Comparison of ENCODE assay signal across 22 cellular contexts in genomic region chr15:88191806-88192165, GRCh38.
A peak's percentile ranks its signal among the peaks of the same experiment; 100 is the strongest.
DNase-seq lines count a peak whose midpoint lies in the region; ATAC-seq, FAIRE-seq and TF ChIP-seq lines count a peak whose summit lies in the region.
"Had no signal": no experiment of that assay in that cellular context is flagged by ENCODE, and none has a peak within 500 bp of the region (broad histone marks: within the 10 kb centered on the region; RNA-seq: fewer than 3 reads in every experiment).

No MANE protein-coding gene starts in this region.

- no peak for FAIRE-seq in H1 (lab: Jason Lieb, UNC)
- FAIRE-seq: A204.1, GM12891, GM18507 had no signal

- no peak for TF ChIP-seq RAD21 in H1 (IDR thresholded peaks at IDR 0.05 in 1 of 2, conservative IDR thresholded peaks at IDR 0.05 in 1 of 2; ENCODE audit: low read depth in 2 of 2, low read length in 2 of 2)

- TF ChIP-seq CTCF in H1 (IDR thresholded peaks at IDR 0.05; ENCODE audit: control extremely low read depth in 1 of 3, insufficient read depth in 1 of 3, low read depth in 1 of 3, low read length in 3 of 3) (no peak), neural crest cell (conservative IDR thresholded peaks at IDR 0.05) (no peak), breast epithelium (IDR thresholded peaks at IDR 0.05) (no peak)

- no peak overlapping the region for H3K4me2 ChIP-seq in H1 (ENCODE audit: insufficient read depth in 1 of 2, low read depth in 2 of 2, low read length in 2 of 2)

- no peaks in the 10 kb centered on the region for H3K23me2 ChIP-seq in H1 (ENCODE audit: low read depth, low read length)

- H3K27ac ChIP-seq in H1 (ENCODE audit: low read depth, low read length) (no peak overlapping the region), breast epithelium (no peak overlapping the region)
- H3K27ac ChIP-seq: 22Rv1 had no signal

- H2AFZ ChIP-seq in H1 (ENCODE audit: low read length), result no peak overlapping the region

- no peaks in the 10 kb centered on the region for H3K36me3 ChIP-seq in H1 (ENCODE audit: control insufficient read depth in 2 of 4, insufficient read depth in 4 of 4, low read length in 3 of 4)
- H3K36me3 ChIP-seq in breast epithelium, result no peaks in the 10 kb centered on the region

- H3K27me3 ChIP-seq in H1 (replicated peaks in 1 of 4; ENCODE audit: control insufficient read depth in 3 of 4, extremely low read depth in 1 of 4, insufficient read depth in 3 of 4, low read length in 3 of 4) (no peaks in the 10 kb centered on the region), breast epithelium (no peaks in the 10 kb centered on the region)

- H3K23ac ChIP-seq in H1 (ENCODE audit: insufficient read length), result no peak overlapping the region

- H3K4me3 ChIP-seq in H1 (ENCODE audit: extremely low read depth in 1 of 4, insufficient read depth in 2 of 4, low read depth in 3 of 4, low read length in 4 of 4) (no peak overlapping the region), breast epithelium (no peak overlapping the region)

- H3K9me3 ChIP-seq in H1 (ENCODE audit: insufficient read depth in 2 of 2, low read depth in 1 of 2, low read length in 1 of 2) (no peaks in the 10 kb centered on the region), breast epithelium (no peaks in the 10 kb centered on the region)

- no peak overlapping the region for H2BK120ac ChIP-seq in H1 (replicated peaks; ENCODE audit: low read depth, low read length)

- POLR2A ChIA-PET in H1 (lab: Charles Lee; ENCODE audit: partially characterized antibody), result no interaction called here
- POLR2A ChIA-PET in activated CD4-positive, alpha-beta T cell treated with anti-CD3 and anti-CD28 coated beads, Interleukin-2, amount 10 ng/mL, durations not matched to agents 7 days and 5 days (lab: Charles Lee), result no interaction called here

- 92% methylated on average over 8 of the region's 10 CpGs; no CpG with 5 or more reads in 1 of the 2 experiments for WGBS in H1 (ENCODE audit: extremely low coverage in 1 of 2, insufficient coverage in 1 of 2, insufficient read length in 1 of 2, insufficient replicate concordance in 2 of 2, low coverage in 1 of 2, low lambda C conversion rate in 2 of 2, missing lambda C conversion rate in 1 of 2), 2 experiments

- H3K27ac Mint-ChIP-seq in neural crest cell (ENCODE audit: unreplicated experiment), result peak overlapping the region; percentile 60
- H3K27ac Mint-ChIP-seq in activated CD4-positive, alpha-beta T cell treated with anti-CD3 and anti-CD28 coated beads, Interleukin-2, amount 10 ng/mL, durations not matched to agents 7 days and 5 days, result no peak overlapping the region
- H3K27ac Mint-ChIP-seq: B cell; CD4-positive, alpha-beta memory T cell had no signal

- no peak overlapping the region for H3K14ac ChIP-seq in H1 (ENCODE audit: insufficient read length)

- DNase-seq in cardiac septum (ENCODE audit: low spot score) (peak; percentile 72), Right ventricle myocardium inferior (ENCODE audit: missing footprints) (no peak), H1 (ENCODE audit: low read depth in 1 of 2, low spot score in 2 of 2) (no peak), neural crest cell (ENCODE audit: low read depth, low spot score) (no peak), sciatic nerve (ENCODE audit: low spot score) (no peak), breast epithelium (ENCODE audit: low spot score in 2 of 2) (no peak)
- no peak for DNase-seq in activated CD4-positive, alpha-beta T cell treated with anti-CD3 and anti-CD28 coated beads, Interleukin-2, amount 10 ng/mL, durations not matched to agents 7 days and 5 days
- DNase-seq: C1 segment of cervical spinal cord; Calu3; CD4-positive, alpha-beta memory T cell; COR-L47; DMS53; GF-D8; GOT3; H7; HCEC 1CT had no signal

- no peak overlapping the region for H2BK20ac ChIP-seq in H1 (ENCODE audit: low read length)

- H2BK12ac ChIP-seq in H1 (ENCODE audit: low read depth, low read length), result no peak overlapping the region

- no peak for TF ChIP-seq POLR2A in H1 (IDR thresholded peaks at IDR 0.05; ENCODE audit: control extremely low read depth in 1 of 2, low read depth in 2 of 2, low read length in 2 of 2)
- no peak for TF ChIP-seq POLR2A in breast epithelium (IDR thresholded peaks at IDR 0.05)

- TF ChIP-seq EP300 in H1 (IDR thresholded peaks at IDR 0.05; ENCODE audit: borderline replicate concordance in 1 of 2, low read depth in 2 of 2, low read length in 2 of 2), result no peak

- H3K9me3 Mint-ChIP-seq in neural crest cell, result peaks cover 2% of the 10 kb centered on the region
- no peaks in the 10 kb centered on the region for H3K9me3 Mint-ChIP-seq in activated CD4-positive, alpha-beta T cell treated with anti-CD3 and anti-CD28 coated beads, Interleukin-2, amount 10 ng/mL, durations not matched to agents 7 days and 5 days

- no peaks in the 10 kb centered on the region for H4K20me1 ChIP-seq in H1 (replicated peaks in 1 of 2; ENCODE audit: control insufficient read depth in 1 of 2, insufficient read depth in 2 of 2, low read length in 2 of 2)

- H2BK5ac ChIP-seq in H1 (ENCODE audit: low read depth, low read length), result no peak overlapping the region

- peaks cover 22% of the 10 kb centered on the region for H3K27me3 Mint-ChIP-seq in neural crest cell (ENCODE audit: low read depth)
- H3K27me3 Mint-ChIP-seq in activated CD4-positive, alpha-beta T cell treated with anti-CD3 and anti-CD28 coated beads, Interleukin-2, amount 10 ng/mL, durations not matched to agents 7 days and 5 days, result no peaks in the 10 kb centered on the region

- ATAC-seq in Right ventricle myocardium inferior, result no peak
- ATAC-seq in sciatic nerve, result peak; percentile 8
- ATAC-seq in GM19351 (IDR thresholded peaks at IDR 0.05; ENCODE audit: unreplicated experiment), result no peak

- no peak overlapping the region for H3K4me3 Mint-ChIP-seq in neural crest cell
- H3K4me3 Mint-ChIP-seq in activated CD4-positive, alpha-beta T cell treated with anti-CD3 and anti-CD28 coated beads, Interleukin-2, amount 10 ng/mL, durations not matched to agents 7 days and 5 days, result no peak overlapping the region
- H3K4me3 Mint-ChIP-seq: B cell; CD4-positive, alpha-beta memory T cell had no signal

- intact Hi-C loops in cardiac septum (cut with DNase I), result no loop called here
- intact Hi-C loops in Right ventricle myocardium inferior (cut with DNase I), result no loop called here
- intact Hi-C loops in sciatic nerve (cut with DNase I), result no loop called here
- intact Hi-C loops in breast epithelium (cut with DNase I; ENCODE audit: low total_unique reads), result no loop called here

- H2BK15ac ChIP-seq in H1 (ENCODE audit: low read length), result no peak overlapping the region

- H3K9ac ChIP-seq in H1 (replicated peaks in 1 of 4; ENCODE audit: extremely low read depth in 1 of 4, low read depth in 3 of 4, low read length in 3 of 4), result no peak overlapping the region

- no peaks in the 10 kb centered on the region for H3K79me2 ChIP-seq in H1 (ENCODE audit: control insufficient read depth in 1 of 2, insufficient read depth in 2 of 2, low read length in 2 of 2)

- no peak overlapping the region for H3K4ac ChIP-seq in H1 (replicated peaks; ENCODE audit: insufficient read length, low read depth, low read length)

- no peaks in the 10 kb centered on the region for H3K4me1 Mint-ChIP-seq in neural crest cell
- no peaks in the 10 kb centered on the region for H3K4me1 Mint-ChIP-seq in activated CD4-positive, alpha-beta T cell treated with anti-CD3 and anti-CD28 coated beads, Interleukin-2, amount 10 ng/mL, durations not matched to agents 7 days and 5 days
- H3K4me1 Mint-ChIP-seq: B cell; CD4-positive, alpha-beta memory T cell had no signal

- CTCF ChIA-PET in H1 (lab: Charles Lee; ENCODE audit: partially characterized antibody), result interaction anchor here (0.8 to 3.3 kb wide), 8 partner anchors 8 to 79 kb away, joined by 3 to 15 read pairs (median 4); no protein-coding TSS in a partner anchor
- CTCF ChIA-PET in activated CD4-positive, alpha-beta T cell treated with anti-CD3 and anti-CD28 coated beads, Interleukin-2, amount 10 ng/mL, durations not matched to agents 7 days and 5 days (lab: Charles Lee), result no interaction called here

- no peak overlapping the region for H3K18ac ChIP-seq in H1 (ENCODE audit: extremely low read depth, low read length)

- no peak overlapping the region for H2AK5ac ChIP-seq in H1 (ENCODE audit: low read depth, low read length)

- no peak overlapping the region for H4K5ac ChIP-seq in H1 (ENCODE audit: insufficient read length, low read depth, low read length)

- H3K4me1 ChIP-seq in H1 (replicated peaks in 1 of 4; ENCODE audit: control insufficient read depth in 3 of 4, insufficient read depth in 4 of 4, low read length in 3 of 4), result peaks cover 0 to 3% (median 1%) of the 10 kb centered on the region in 4 experiments; a peak in 2 of 7 replicates
- no peaks in the 10 kb centered on the region for H3K4me1 ChIP-seq in breast epithelium

- H4K8ac ChIP-seq in H1 (ENCODE audit: extremely low read depth, insufficient read depth, low read length), result peak overlapping the region; percentile 9; the same call in 1 of the 2 replicates

- H3K79me1 ChIP-seq in H1 (ENCODE audit: low read depth, low read length), result no peaks in the 10 kb centered on the region

- H3K36me3 Mint-ChIP-seq in neural crest cell (ENCODE audit: low read depth), result no peaks in the 10 kb centered on the region
- H3K36me3 Mint-ChIP-seq in activated CD4-positive, alpha-beta T cell treated with anti-CD3 and anti-CD28 coated beads, Interleukin-2, amount 10 ng/mL, durations not matched to agents 7 days and 5 days (ENCODE audit: low read depth), result no peaks in the 10 kb centered on the region
- H3K36me3 Mint-ChIP-seq: CD4-positive, alpha-beta memory T cell had no signal

- H4K91ac ChIP-seq in H1 (replicated peaks; ENCODE audit: insufficient read length, low read length), result no peak overlapping the region

- no peak overlapping the region for H3K56ac ChIP-seq in H1 (replicated peaks; ENCODE audit: insufficient read length, low read depth, low read length)

TF ChIP-seq in H1, 55 proteins besides CTCF, POLR2A, EP300 and RAD21:
- no peak for TF ChIP-seq POU5F1 (IDR thresholded peaks at IDR 0.05; ENCODE audit: low read depth, low read length)
- TF ChIP-seq RFX5 (IDR thresholded peaks at IDR 0.05; ENCODE audit: borderline replicate concordance, low read depth, low read length), result no peak
- TF ChIP-seq CHD2 (IDR thresholded peaks at IDR 0.05; ENCODE audit: low read length), result no peak
- TF ChIP-seq HDAC2 (IDR thresholded peaks at IDR 0.05; ENCODE audit: borderline replicate concordance in 1 of 2, low read depth in 2 of 2, low read length in 2 of 2), result no peak
- TF ChIP-seq RNF2 (IDR thresholded peaks at IDR 0.05; ENCODE audit: borderline replicate concordance, low read depth, low read length, missing control alignments, poor library complexity, severe bottlenecking), result no peak
- no peak for TF ChIP-seq BCL11A (IDR thresholded peaks at IDR 0.05; ENCODE audit: low read depth in 2 of 2, low read length in 2 of 2)
- TF ChIP-seq SUZ12 (IDR thresholded peaks at IDR 0.05; ENCODE audit: low read length), result no peak
- TF ChIP-seq BRCA1 (IDR thresholded peaks at IDR 0.05; ENCODE audit: low read depth, low read length), result no peak
- TF ChIP-seq CEBPB (IDR thresholded peaks at IDR 0.05; ENCODE audit: low read depth, low read length), result no peak
